1 cellular context compared by ENCODE assay signal in the genomic region with DNA sequence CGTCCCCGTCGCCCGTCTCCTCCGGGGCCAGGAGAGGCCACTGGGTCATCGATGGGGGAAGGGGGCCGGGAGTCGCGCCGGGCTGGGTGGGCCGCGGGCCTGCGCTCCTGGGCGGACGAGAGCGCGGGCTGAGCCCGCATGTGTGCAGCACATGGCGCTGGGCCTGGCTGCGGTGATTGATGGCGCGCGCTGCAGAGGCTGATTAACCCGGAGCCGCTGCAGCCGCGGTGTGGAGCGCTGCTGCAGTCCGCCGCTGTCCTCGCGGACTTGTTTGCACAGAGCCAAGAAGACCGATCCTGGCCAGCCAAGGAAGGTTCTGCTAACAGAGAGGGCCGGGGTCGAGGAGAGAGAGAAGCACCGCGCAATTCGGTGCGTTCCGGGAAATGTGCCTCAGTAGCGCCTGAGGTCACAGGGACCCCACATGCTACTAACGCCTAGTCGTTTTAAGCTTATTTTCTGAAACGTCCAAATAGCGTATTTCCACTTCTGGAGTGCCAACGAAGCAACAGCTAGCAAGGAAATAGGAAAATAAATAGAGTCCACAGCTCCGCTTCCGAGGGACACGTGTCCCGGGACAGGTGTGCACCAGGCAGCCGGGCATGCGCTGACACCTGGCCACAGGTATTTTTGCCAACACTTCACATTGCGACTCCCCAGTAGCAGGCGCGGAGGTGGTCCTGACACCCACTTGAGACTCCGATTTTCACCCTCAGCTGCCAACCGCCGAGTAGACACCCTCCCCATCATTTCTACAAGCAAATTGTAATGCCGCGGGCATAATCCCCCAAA.
A peak's percentile ranks its signal among the peaks of the same experiment; 100 is the strongest.
TF ChIP-seq lines count a peak whose summit lies in the region.

No MANE protein-coding gene starts in this region.

TF ChIP-seq in HepG2, 621 proteins besides CTCF, POLR2A, EP300 and RAD21:
- TF ChIP-seq TBX3 (IDR thresholded peaks at IDR 0.05; ENCODE audit: borderline replicate concordance): no peak
- TF ChIP-seq, protein P1, sequence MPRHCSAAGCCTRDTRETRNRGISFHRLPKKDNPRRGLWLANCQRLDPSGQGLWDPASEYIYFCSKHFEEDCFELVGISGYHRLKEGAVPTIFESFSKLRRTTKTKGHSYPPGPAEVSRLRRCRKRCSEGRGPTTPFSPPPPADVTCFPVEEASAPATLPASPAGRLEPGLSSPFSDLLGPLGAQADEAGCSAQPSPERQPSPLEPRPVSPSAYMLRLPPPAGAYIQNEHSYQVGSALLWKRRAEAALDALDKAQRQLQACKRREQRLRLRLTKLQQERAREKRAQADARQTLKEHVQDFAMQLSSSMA (CRISPR knock-in tag; IDR thresholded peaks at IDR 0.05): no peak
- no peak for TF ChIP-seq CHD4 (IDR thresholded peaks at IDR 0.05; ENCODE audit: borderline replicate concordance, low read length)
- TF ChIP-seq, protein P2, sequence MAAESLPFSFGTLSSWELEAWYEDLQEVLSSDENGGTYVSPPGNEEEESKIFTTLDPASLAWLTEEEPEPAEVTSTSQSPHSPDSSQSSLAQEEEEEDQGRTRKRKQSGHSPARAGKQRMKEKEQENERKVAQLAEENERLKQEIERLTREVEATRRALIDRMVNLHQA (CRISPR knock-in tag; IDR thresholded peaks at IDR 0.05): no peak
- no peak for TF ChIP-seq ZNF615 (CRISPR knock-in tag; IDR thresholded peaks at IDR 0.05; ENCODE audit: borderline replicate concordance)
- no peak for TF ChIP-seq TOPORS (CRISPR knock-in tag; IDR thresholded peaks at IDR 0.05)
- no peak for TF ChIP-seq ZNF75D (CRISPR knock-in tag; IDR thresholded peaks at IDR 0.05; ENCODE audit: borderline replicate concordance)
- no peak for TF ChIP-seq MBNL3 (CRISPR knock-in tag; conservative IDR thresholded peaks at IDR 0.05)
- no peak for TF ChIP-seq ZNF329 (CRISPR knock-in tag; IDR thresholded peaks at IDR 0.05; ENCODE audit: low read depth)
- TF ChIP-seq SCMH1 (CRISPR knock-in tag; IDR thresholded peaks at IDR 0.05; ENCODE audit: borderline replicate concordance): no peak
- no peak for TF ChIP-seq KMT2A (CRISPR knock-in tag; IDR thresholded peaks at IDR 0.05)
- TF ChIP-seq ZNF446 (CRISPR knock-in tag; IDR thresholded peaks at IDR 0.05): no peak
- TF ChIP-seq ZNF564 (CRISPR knock-in tag; IDR thresholded peaks at IDR 0.05): no peak
- TF ChIP-seq ZBTB20 (CRISPR knock-in tag; IDR thresholded peaks at IDR 0.05; ENCODE audit: borderline replicate concordance, low read depth): no peak
- TF ChIP-seq, protein P3, sequence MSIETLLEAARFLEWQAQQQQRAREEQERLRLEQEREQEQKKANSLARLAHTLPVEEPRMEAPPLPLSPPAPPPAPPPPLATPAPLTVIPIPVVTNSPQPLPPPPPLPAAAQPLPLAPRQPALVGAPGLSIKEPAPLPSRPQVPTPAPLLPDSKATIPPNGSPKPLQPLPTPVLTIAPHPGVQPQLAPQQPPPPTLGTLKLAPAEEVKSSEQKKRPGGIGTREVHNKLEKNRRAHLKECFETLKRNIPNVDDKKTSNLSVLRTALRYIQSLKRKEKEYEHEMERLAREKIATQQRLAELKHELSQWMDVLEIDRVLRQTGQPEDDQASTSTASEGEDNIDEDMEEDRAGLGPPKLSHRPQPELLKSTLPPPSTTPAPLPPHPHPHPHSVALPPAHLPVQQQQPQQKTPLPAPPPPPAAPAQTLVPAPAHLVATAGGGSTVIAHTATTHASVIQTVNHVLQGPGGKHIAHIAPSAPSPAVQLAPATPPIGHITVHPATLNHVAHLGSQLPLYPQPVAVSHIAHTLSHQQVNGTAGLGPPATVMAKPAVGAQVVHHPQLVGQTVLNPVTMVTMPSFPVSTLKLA (IDR thresholded peaks at IDR 0.05): no peak
- TF ChIP-seq, protein P4, sequence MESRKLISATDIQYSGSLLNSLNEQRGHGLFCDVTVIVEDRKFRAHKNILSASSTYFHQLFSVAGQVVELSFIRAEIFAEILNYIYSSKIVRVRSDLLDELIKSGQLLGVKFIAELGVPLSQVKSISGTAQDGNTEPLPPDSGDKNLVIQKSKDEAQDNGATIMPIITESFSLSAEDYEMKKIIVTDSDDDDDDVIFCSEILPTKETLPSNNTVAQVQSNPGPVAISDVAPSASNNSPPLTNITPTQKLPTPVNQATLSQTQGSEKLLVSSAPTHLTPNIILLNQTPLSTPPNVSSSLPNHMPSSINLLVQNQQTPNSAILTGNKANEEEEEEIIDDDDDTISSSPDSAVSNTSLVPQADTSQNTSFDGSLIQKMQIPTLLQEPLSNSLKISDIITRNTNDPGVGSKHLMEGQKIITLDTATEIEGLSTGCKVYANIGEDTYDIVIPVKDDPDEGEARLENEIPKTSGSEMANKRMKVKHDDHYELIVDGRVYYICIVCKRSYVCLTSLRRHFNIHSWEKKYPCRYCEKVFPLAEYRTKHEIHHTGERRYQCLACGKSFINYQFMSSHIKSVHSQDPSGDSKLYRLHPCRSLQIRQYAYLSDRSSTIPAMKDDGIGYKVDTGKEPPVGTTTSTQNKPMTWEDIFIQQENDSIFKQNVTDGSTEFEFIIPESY (CRISPR knock-in tag; IDR thresholded peaks at IDR 0.05): peak; percentile 82
- TF ChIP-seq RXRB (CRISPR knock-in tag; IDR thresholded peaks at IDR 0.05; ENCODE audit: borderline replicate concordance): no peak
- peak; percentile 55; the same call in 1 of the 2 replicates for TF ChIP-seq ZBTB38 (CRISPR knock-in tag; IDR thresholded peaks at IDR 0.05)
- TF ChIP-seq ZFP36L1 (CRISPR knock-in tag; IDR thresholded peaks at IDR 0.05): no peak
- peak; percentile 39 for TF ChIP-seq AGO2 (optimal IDR thresholded peaks at IDR 0.05; ENCODE audit: low read depth, low read length)
- TF ChIP-seq, protein P5, sequence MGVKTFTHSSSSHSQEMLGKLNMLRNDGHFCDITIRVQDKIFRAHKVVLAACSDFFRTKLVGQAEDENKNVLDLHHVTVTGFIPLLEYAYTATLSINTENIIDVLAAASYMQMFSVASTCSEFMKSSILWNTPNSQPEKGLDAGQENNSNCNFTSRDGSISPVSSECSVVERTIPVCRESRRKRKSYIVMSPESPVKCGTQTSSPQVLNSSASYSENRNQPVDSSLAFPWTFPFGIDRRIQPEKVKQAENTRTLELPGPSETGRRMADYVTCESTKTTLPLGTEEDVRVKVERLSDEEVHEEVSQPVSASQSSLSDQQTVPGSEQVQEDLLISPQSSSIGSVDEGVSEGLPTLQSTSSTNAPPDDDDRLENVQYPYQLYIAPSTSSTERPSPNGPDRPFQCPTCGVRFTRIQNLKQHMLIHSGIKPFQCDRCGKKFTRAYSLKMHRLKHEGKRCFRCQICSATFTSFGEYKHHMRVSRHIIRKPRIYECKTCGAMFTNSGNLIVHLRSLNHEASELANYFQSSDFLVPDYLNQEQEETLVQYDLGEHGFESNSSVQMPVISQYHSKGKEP (CRISPR knock-in tag; IDR thresholded peaks at IDR 0.05): no peak
- TF ChIP-seq, protein P6, sequence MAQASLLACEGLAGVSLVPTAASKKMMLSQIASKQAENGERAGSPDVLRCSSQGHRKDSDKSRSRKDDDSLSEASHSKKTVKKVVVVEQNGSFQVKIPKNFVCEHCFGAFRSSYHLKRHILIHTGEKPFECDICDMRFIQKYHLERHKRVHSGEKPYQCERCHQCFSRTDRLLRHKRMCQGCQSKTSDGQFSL (CRISPR knock-in tag; IDR thresholded peaks at IDR 0.05): no peak
- TF ChIP-seq PHB2 (IDR thresholded peaks at IDR 0.05; ENCODE audit: partially characterized antibody): no peak
- TF ChIP-seq, protein P7, sequence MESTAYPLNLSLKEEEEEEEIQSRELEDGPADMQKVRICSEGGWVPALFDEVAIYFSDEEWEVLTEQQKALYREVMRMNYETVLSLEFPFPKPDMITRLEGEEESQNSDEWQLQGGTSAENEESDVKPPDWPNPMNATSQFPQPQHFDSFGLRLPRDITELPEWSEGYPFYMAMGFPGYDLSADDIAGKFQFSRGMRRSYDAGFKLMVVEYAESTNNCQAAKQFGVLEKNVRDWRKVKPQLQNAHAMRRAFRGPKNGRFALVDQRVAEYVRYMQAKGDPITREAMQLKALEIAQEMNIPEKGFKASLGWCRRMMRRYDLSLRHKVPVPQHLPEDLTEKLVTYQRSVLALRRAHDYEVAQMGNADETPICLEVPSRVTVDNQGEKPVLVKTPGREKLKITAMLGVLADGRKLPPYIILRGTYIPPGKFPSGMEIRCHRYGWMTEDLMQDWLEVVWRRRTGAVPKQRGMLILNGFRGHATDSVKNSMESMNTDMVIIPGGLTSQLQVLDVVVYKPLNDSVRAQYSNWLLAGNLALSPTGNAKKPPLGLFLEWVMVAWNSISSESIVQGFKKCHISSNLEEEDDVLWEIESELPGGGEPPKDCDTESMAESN (CRISPR knock-in tag; conservative IDR thresholded peaks at IDR 0.05): no peak
- TF ChIP-seq ZNF709 (CRISPR knock-in tag; IDR thresholded peaks at IDR 0.05): no peak
- TF ChIP-seq HOXA9 (CRISPR knock-in tag; IDR thresholded peaks at IDR 0.05; ENCODE audit: borderline replicate concordance): no peak
TF ChIP-seq in HepG2: peak in this region for 3.
